In genomic region chr20:40600441-40601235, GRCh38 we compare ENCODE assay signal across 31 cellular contexts.
DNase-seq lines count a peak whose midpoint lies in the region; TF ChIP-seq lines count a peak whose summit lies in the region.
"Had no signal": no experiment of that assay in that cellular context is flagged by ENCODE, and none has a peak within 500 bp of the region (broad histone marks: within the 10 kb centered on the region; RNA-seq: fewer than 3 reads in every experiment).

No MANE protein-coding gene starts in this region.

- CTCF ChIA-PET in Calu3 (lab: Charles Lee) = no interaction called here
- CTCF ChIA-PET in activated naive CD4-positive, alpha-beta T cell treated with anti-CD3 and anti-CD28 coated beads, Interleukin-2, amount 10 ng/mL, durations not matched to agents 7 days and 5 days (lab: Charles Lee) = no interaction called here

- BruUV-seq in Calu3 (replicated peaks; lab: Mats Ljungman, UMichigan) = no TSS peak

- no peaks in the 10 kb centered on the region for H3K36me3 Mint-ChIP-seq in Calu3 (ENCODE audit: insufficient read depth, unreplicated experiment)
- no peaks in the 10 kb centered on the region for H3K36me3 Mint-ChIP-seq in activated naive CD4-positive, alpha-beta T cell treated with anti-CD3 and anti-CD28 coated beads, Interleukin-2, amount 10 ng/mL, durations not matched to agents 7 days and 5 days
- H3K36me3 Mint-ChIP-seq: CD14-positive monocyte; stimulated activated naive B cell treated with anti-CD40 and anti-IgM and Interleukin-4, amounts not matched to agents 10 μg/mL and 1 μg/mL and 100 μg/mL, for 72 hours had no signal

- H3K27me3 ChIP-seq in OCI-LY3 (ENCODE audit: low read depth, low read length) = peaks cover 25% of the 10 kb centered on the region
- peaks cover 0 to 9% (median 0%) of the 10 kb centered on the region in 45 donors for H3K27me3 ChIP-seq in dorsolateral prefrontal cortex
- H3K27me3 ChIP-seq: brain microvascular endothelial cell, gastrocnemius medialis, ovary, upper lobe of right lung had no signal

- in situ Hi-C loops in Caki2 (cut with HindIII; ENCODE audit: low pct_unique_long_range_greater_than_20kb, low sequenced_read_pairs) = no loop called here

- H4K20me1 ChIP-seq in OCI-LY3 (ENCODE audit: insufficient read depth, low read length) = no peaks in the 10 kb centered on the region

- H3K27me3 Mint-ChIP-seq in Calu3 (ENCODE audit: unreplicated experiment) = peaks cover 30% of the 10 kb centered on the region
- no peaks in the 10 kb centered on the region for H3K27me3 Mint-ChIP-seq in activated naive CD4-positive, alpha-beta T cell treated with anti-CD3 and anti-CD28 coated beads, Interleukin-2, amount 10 ng/mL, durations not matched to agents 7 days and 5 days

- peaks cover 5% of the 10 kb centered on the region; the same call in 1 of the 2 replicates for H3K9me3 ChIP-seq in OCI-LY3 (ENCODE audit: insufficient read depth, low read length)
- H3K9me3 ChIP-seq: gastrocnemius medialis, ovary had no signal

- no peaks in the 10 kb centered on the region for H3K4me1 ChIP-seq in OCI-LY3 (ENCODE audit: low read length)
- H3K4me1 ChIP-seq: Caco-2, gastrocnemius medialis, upper lobe of right lung had no signal

- H3K4me3 Mint-ChIP-seq in Calu3 (ENCODE audit: low read depth, unreplicated experiment) = no peak overlapping the region
- no peak overlapping the region for H3K4me3 Mint-ChIP-seq in activated naive CD4-positive, alpha-beta T cell treated with anti-CD3 and anti-CD28 coated beads, Interleukin-2, amount 10 ng/mL, durations not matched to agents 7 days and 5 days
- H3K4me3 Mint-ChIP-seq: activated CD8-positive, alpha-beta T cell treated with anti-CD3 and anti-CD28 coated beads for 36 hours; activated T-helper 1 cell treated with anti-CD3 and anti-CD28 coated beads, Interleukin-12 subunit alpha, Interleukin-12 subunit beta, Interleukin-2, Interleukin-4 antibody, amounts not matched to agents 30 ng/mL and 10 ng/mL and 1 ng/mL, durations not matched to agents 14 hours and 24 hours and 36 hours; CD14-positive monocyte; neural crest cell; stimulated activated naive B cell treated with anti-CD40 and anti-IgM and Interleukin-4, amounts not matched to agents 10 μg/mL and 1 μg/mL and 100 μg/mL, for 72 hours had no signal

- intact Hi-C loops in Calu3 (cut with micrococcal nuclease; ENCODE audit: unreplicated experiment) = no loop called here
- intact Hi-C loops in dorsolateral prefrontal cortex (cut with DNase I) = no loop called here

- no peaks in the 10 kb centered on the region for H3K4me1 Mint-ChIP-seq in Calu3 (ENCODE audit: low read depth, unreplicated experiment)
- H3K4me1 Mint-ChIP-seq in activated naive CD4-positive, alpha-beta T cell treated with anti-CD3 and anti-CD28 coated beads, Interleukin-2, amount 10 ng/mL, durations not matched to agents 7 days and 5 days = no peaks in the 10 kb centered on the region
- H3K4me1 Mint-ChIP-seq: neural crest cell; stimulated activated naive B cell treated with anti-CD40 and anti-IgM and Interleukin-4, amounts not matched to agents 10 μg/mL and 1 μg/mL and 100 μg/mL, for 72 hours had no signal

- TF ChIP-seq CTCF in OCI-LY3 (IDR thresholded peaks at IDR 0.05; ENCODE audit: low read depth, low read length) (no peak), epithelial cell of proximal tubule (conservative IDR thresholded peaks at IDR 0.05; ENCODE audit: low read depth, low read length) (no peak), Calu3 (IDR thresholded peaks at IDR 0.05; ENCODE audit: unreplicated experiment) (no peak), dorsolateral prefrontal cortex (IDR thresholded peaks at IDR 0.05 in 54 of 56, conservative IDR thresholded peaks at IDR 0.05 in 2 of 56; ENCODE audit: low read depth in 1 of 56, partially characterized antibody in 56 of 56) (no peak)

- no peak overlapping the region for H3K27ac Mint-ChIP-seq in Calu3 (ENCODE audit: unreplicated experiment)
- H3K27ac Mint-ChIP-seq in activated naive CD4-positive, alpha-beta T cell treated with anti-CD3 and anti-CD28 coated beads, Interleukin-2, amount 10 ng/mL, durations not matched to agents 7 days and 5 days = no peak overlapping the region
- H3K27ac Mint-ChIP-seq: activated CD8-positive, alpha-beta T cell treated with anti-CD3 and anti-CD28 coated beads for 36 hours; activated T-helper 1 cell treated with anti-CD3 and anti-CD28 coated beads, Interleukin-12 subunit alpha, Interleukin-12 subunit beta, Interleukin-2, Interleukin-4 antibody, amounts not matched to agents 30 ng/mL and 10 ng/mL and 1 ng/mL, durations not matched to agents 14 hours and 24 hours and 36 hours; stimulated activated naive B cell treated with anti-CD40 and anti-IgM and Interleukin-4, amounts not matched to agents 10 μg/mL and 1 μg/mL and 100 μg/mL, for 72 hours had no signal

- no peak overlapping the region for H3K4me2 ChIP-seq in OCI-LY3 (ENCODE audit: low read length)
- H3K4me2 ChIP-seq: PC-9 had no signal

- H3K9me3 Mint-ChIP-seq in Calu3 (ENCODE audit: low read depth, unreplicated experiment) = peaks cover 4% of the 10 kb centered on the region
- peaks cover 3% of the 10 kb centered on the region for H3K9me3 Mint-ChIP-seq in activated naive CD4-positive, alpha-beta T cell treated with anti-CD3 and anti-CD28 coated beads, Interleukin-2, amount 10 ng/mL, durations not matched to agents 7 days and 5 days

- no peaks in the 10 kb centered on the region for H3K79me2 ChIP-seq in OCI-LY3 (ENCODE audit: low read length)

- peak overlapping the region; percentile 17; the same call in 1 of the 2 replicates for H2AFZ ChIP-seq in OCI-LY3 (ENCODE audit: low read depth, low read length)
- H2AFZ ChIP-seq: PC-9 had no signal

- no peak overlapping the region for H3K9ac ChIP-seq in OCI-LY3 (ENCODE audit: low read length)

- H3K27ac ChIP-seq in OCI-LY3 (ENCODE audit: low read length) (no peak overlapping the region), dorsolateral prefrontal cortex (no peak overlapping the region)
- H3K27ac ChIP-seq: brain microvascular endothelial cell, gastrocnemius medialis, ovary, PC-9, upper lobe of right lung had no signal

- H3K4me3 ChIP-seq in OCI-LY3 (ENCODE audit: low read length) = no peak overlapping the region
- H3K4me3 ChIP-seq in epithelial cell of proximal tubule (ENCODE audit: low read depth, low read length) = no peak overlapping the region
- no peak overlapping the region for H3K4me3 ChIP-seq in dorsolateral prefrontal cortex
- H3K4me3 ChIP-seq: gastrocnemius medialis, lung, ovary, PC-9, upper lobe of right lung had no signal

- no peaks in the 10 kb centered on the region for H3K36me3 ChIP-seq in OCI-LY3 (replicated peaks; ENCODE audit: low read depth, low read length)
- H3K36me3 ChIP-seq: brain microvascular endothelial cell, gastrocnemius medialis, ovary, upper lobe of right lung had no signal

- peak; percentile 32 for DNase-seq in Caki2 (ENCODE audit: low read depth)
- peak; percentile 42 for DNase-seq in epithelial cell of proximal tubule (ENCODE audit: low read depth)
- peak; percentile 21 for DNase-seq in left kidney (ENCODE audit: low read depth, low spot score)
- DNase-seq in Calu3 = no peak
- no peak for DNase-seq in dorsolateral prefrontal cortex
- DNase-seq in NOMO-1 (lab: John Stamatoyannopoulos, UW; ENCODE audit: unreplicated experiment in 2 of 2) = no peak
- no peak for DNase-seq in activated naive CD4-positive, alpha-beta T cell treated with anti-CD3 and anti-CD28 coated beads, Interleukin-2, amount 10 ng/mL, durations not matched to agents 7 days and 5 days
- DNase-seq: activated CD4-positive, alpha-beta T cell treated with anti-CD3 and anti-CD28 coated beads for 1 hour; activated CD8-positive, alpha-beta memory T cell treated with anti-CD3 and anti-CD28 coated beads, Interleukin-2, amount 50 U/mL, for 48 hours; activated CD8-positive, alpha-beta T cell treated with anti-CD3 and anti-CD28 coated beads for 36 hours; activated naive CD4-positive, alpha-beta T cell treated with anti-CD3 and anti-CD28 coated beads, Interleukin-2, amount 50 U/mL, for 16 hours; amygdala; brain microvascular endothelial cell; Caco-2; effector memory CD4-positive, alpha-beta T cell; gastrocnemius medialis; NCI-H1092 treated with DMSO at 0.1 percent for 48 hours; NCI-H1694 treated with DMSO at 0.1 percent for 48 hours; NCI-H510A treated with DMSO at 0.1 percent for 48 hours; ovary; PC-9; SHP77; stimulated activated naive B cell treated with anti-CD40 and anti-IgM and Interleukin-4, amounts not matched to agents 10 μg/mL and 1 μg/mL and 100 μg/mL, for 72 hours; substantia nigra; T-helper 2 cell; upper lobe of right lung had no signal

Comparison
In these comparisons a context has a peak if more than half of its experiments do, and no peak if none do; other contexts are left out.
1. DNase-seq: peak in Caki2 (single experiment), epithelial cell of proximal tubule (single experiment) and left kidney (single experiment); none in Calu3 (single experiment), dorsolateral prefrontal cortex (0 of 10), NOMO-1 (0 of 2) and activated naive CD4-positive, alpha-beta T cell treated with anti-CD3 and anti-CD28 coated beads, Interleukin-2, amount 10 ng/mL, durations not matched to agents 7 days and 5 days (single experiment).